ENCODE assay signal across 23 cellular contexts in the genomic region with DNA sequence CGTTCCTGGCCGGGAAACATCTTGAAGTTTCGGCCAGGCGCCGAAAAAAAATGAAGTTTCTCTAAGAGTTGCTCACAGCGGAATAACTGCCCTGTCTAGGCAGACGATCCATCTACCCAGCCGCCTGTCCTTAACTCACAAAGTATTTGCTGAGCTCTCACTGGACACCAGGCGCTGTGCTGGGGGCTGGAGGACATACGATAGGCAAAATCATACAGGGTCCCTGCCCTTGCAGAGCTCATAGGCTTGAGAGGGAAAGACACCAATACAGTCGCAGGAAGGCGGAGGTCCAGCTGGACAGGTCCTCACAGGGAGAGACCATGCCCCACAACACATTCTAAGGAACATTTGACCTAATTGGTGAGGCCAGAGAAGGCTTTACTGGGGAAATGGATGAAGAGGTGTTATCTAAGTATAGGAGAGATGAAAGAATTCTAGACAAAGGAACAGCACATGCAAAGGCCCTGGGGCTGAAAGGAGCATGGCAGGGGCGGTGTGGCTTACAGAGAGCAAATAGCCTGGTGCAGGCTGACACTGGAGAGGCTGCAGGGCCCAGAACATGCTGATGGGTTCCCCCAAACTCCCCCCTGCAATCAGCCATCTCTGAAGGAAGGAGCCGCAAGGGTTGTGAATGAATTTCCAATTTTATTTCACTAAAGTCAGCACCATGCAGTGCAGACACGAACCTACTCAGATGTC. TPM values are rescaled to one million over a fixed set of nuclear protein-coding genes. Genes with fewer than 3 reads are reported as not detected.
DNase-seq lines count a peak whose midpoint lies in the region; ATAC-seq and TF ChIP-seq lines count a peak whose summit lies in the region.
"Had no signal": no experiment of that assay in that cellular context is flagged by ENCODE, and none has a peak within 500 bp of the region (broad histone marks: within the 10 kb centered on the region; RNA-seq: fewer than 3 reads in every experiment).

No MANE protein-coding gene starts in this region.

- no peaks in the 10 kb centered on the region for H3K9me3 ChIP-seq in Peyer's patch
- H3K9me3 ChIP-seq in osteoblast (ENCODE audit: low read depth, low read length): no peaks in the 10 kb centered on the region
- H3K9me3 ChIP-seq: ascending aorta, left lung, MG63, pancreas, sigmoid colon, uterus had no signal

- H3K9me3 Mint-ChIP-seq in activated CD8-positive, alpha-beta T cell treated with anti-CD3 and anti-CD28 coated beads, Interleukin-2, amount 10 ng/mL, durations not matched to agents 7 days and 5 days (ENCODE audit: insufficient read depth): no peaks in the 10 kb centered on the region
- no peaks in the 10 kb centered on the region for H3K9me3 Mint-ChIP-seq in activated CD8-positive, alpha-beta T cell treated with anti-CD3 and anti-CD28 coated beads for 36 hours
- H3K9me3 Mint-ChIP-seq: CD4-positive, alpha-beta T cell; IgD-negative memory B cell; naive B cell had no signal

- H3K4me1 ChIP-seq in Peyer's patch: peaks cover 6 to 33% (median 24%) of the 10 kb centered on the region in 4 donors
- H3K4me1 ChIP-seq in osteoblast (ENCODE audit: insufficient read depth, low read length): peaks cover 29% of the 10 kb centered on the region

- H3K4me3 ChIP-seq in Peyer's patch (no peak overlapping the region), osteoblast (ENCODE audit: insufficient read depth, low read length) (no peak overlapping the region)
- H3K4me3 ChIP-seq: ascending aorta, pancreas, sigmoid colon, uterus had no signal

- H3K27me3 Mint-ChIP-seq in activated CD8-positive, alpha-beta T cell treated with anti-CD3 and anti-CD28 coated beads, Interleukin-2, amount 10 ng/mL, durations not matched to agents 7 days and 5 days (ENCODE audit: low read depth): no peaks in the 10 kb centered on the region
- no peaks in the 10 kb centered on the region for H3K27me3 Mint-ChIP-seq in activated CD8-positive, alpha-beta T cell treated with anti-CD3 and anti-CD28 coated beads for 36 hours
- H3K27me3 Mint-ChIP-seq: activated CD4-positive, alpha-beta T cell treated with anti-CD3 and anti-CD28 coated beads for 36 hours; IgD-negative memory B cell; naive B cell had no signal

- no peaks in the 10 kb centered on the region for H3K36me3 ChIP-seq in Peyer's patch
- H3K36me3 ChIP-seq in osteoblast (ENCODE audit: insufficient read depth, low read length): peaks cover 8% of the 10 kb centered on the region
- H3K36me3 ChIP-seq: pancreas, uterus had no signal

- H3K79me2 ChIP-seq in osteoblast (ENCODE audit: insufficient read depth, low read length): peaks cover 19% of the 10 kb centered on the region

- intact Hi-C loops in activated CD8-positive, alpha-beta T cell treated with anti-CD3 and anti-CD28 coated beads for 36 hours (cut with micrococcal nuclease): loop anchor here (5.0 to 10.0 kb wide), 2 partner anchors 81 to 184 kb away; a partner anchor contains a TSS

- TF ChIP-seq CTCF in activated CD8-positive, alpha-beta T cell treated with anti-CD3 and anti-CD28 coated beads for 36 hours (IDR thresholded peaks at IDR 0.05): no peak
- TF ChIP-seq CTCF in C4-2B (conservative IDR thresholded peaks at IDR 0.05) (no peak), Peyer's patch (IDR thresholded peaks at IDR 0.05) (no peak), osteoblast (IDR thresholded peaks at IDR 0.05; ENCODE audit: extremely low read depth, low read depth, low read length) (no peak)

- no peak overlapping the region for H2AFZ ChIP-seq in osteoblast (ENCODE audit: low read length)

- H3K4me2 ChIP-seq in osteoblast (ENCODE audit: insufficient read depth, low read length): no peak overlapping the region

- H3K27ac ChIP-seq in C4-2B (peak overlapping the region; percentile 87; the same call in 1 of the 2 replicates), Peyer's patch (no peak overlapping the region), osteoblast (ENCODE audit: low read depth, low read length) (no peak overlapping the region)
- H3K27ac ChIP-seq: ascending aorta, dorsolateral prefrontal cortex, left lung, pancreas, sigmoid colon, uterus had no signal

- no peak for DNase-seq in activated CD8-positive, alpha-beta T cell treated with anti-CD3 and anti-CD28 coated beads, Interleukin-2, amount 10 ng/mL, durations not matched to agents 7 days and 5 days
- DNase-seq in activated CD8-positive, alpha-beta T cell treated with anti-CD3 and anti-CD28 coated beads for 36 hours: no peak
- DNase-seq in Peyer's patch: peak in 2 of 3 donors; percentile 25 to 42
- peak; percentile 41 for DNase-seq in osteoblast (ENCODE audit: insufficient read length, low spot score, missing footprints)
- DNase-seq in GM03348 (ENCODE audit: low spot score): no peak
- no peak for DNase-seq in pons (ENCODE audit: low spot score)
- DNase-seq: CD4-positive, alpha-beta T cell; central memory CD4-positive, alpha-beta T cell; dorsolateral prefrontal cortex; HCEC 1CT; left lung; naive B cell; NCI-H1417 treated with DMSO at 0.1 percent for 48 hours; NCI-H510A treated with DMSO at 0.1 percent for 48 hours; sigmoid colon; uterus had no signal

- peaks cover 60% of the 10 kb centered on the region for H3K4me1 Mint-ChIP-seq in activated CD8-positive, alpha-beta T cell treated with anti-CD3 and anti-CD28 coated beads, Interleukin-2, amount 10 ng/mL, durations not matched to agents 7 days and 5 days (ENCODE audit: low read depth)
- peaks cover 30% of the 10 kb centered on the region for H3K4me1 Mint-ChIP-seq in activated CD8-positive, alpha-beta T cell treated with anti-CD3 and anti-CD28 coated beads for 36 hours (ENCODE audit: low read depth)

- H3K36me3 Mint-ChIP-seq in activated CD8-positive, alpha-beta T cell treated with anti-CD3 and anti-CD28 coated beads, Interleukin-2, amount 10 ng/mL, durations not matched to agents 7 days and 5 days (ENCODE audit: low read depth): peaks cover 32% of the 10 kb centered on the region
- peaks cover 6% of the 10 kb centered on the region for H3K36me3 Mint-ChIP-seq in activated CD8-positive, alpha-beta T cell treated with anti-CD3 and anti-CD28 coated beads for 36 hours (ENCODE audit: low read depth)
- H3K36me3 Mint-ChIP-seq: naive B cell had no signal

- peaks cover 31% of the 10 kb centered on the region for H4K20me1 ChIP-seq in osteoblast (ENCODE audit: insufficient read depth, low read length)

- no peaks in the 10 kb centered on the region for H3K27me3 ChIP-seq in Peyer's patch
- no peaks in the 10 kb centered on the region for H3K27me3 ChIP-seq in osteoblast (ENCODE audit: insufficient read depth, low read length)
- H3K27me3 ChIP-seq: ascending aorta, dorsolateral prefrontal cortex, left lung, MG63, pancreas, sigmoid colon, uterus had no signal

- CTCF ChIA-PET in activated CD8-positive, alpha-beta T cell treated with anti-CD3 and anti-CD28 coated beads, Interleukin-2, amount 10 ng/mL, durations not matched to agents 7 days and 5 days (lab: Charles Lee): interaction anchor here (0.9 to 3.0 kb wide), 17 partner anchors 10 to 200 kb away, joined by 3 to 21 read pairs (median 6); a partner anchor contains a TSS
- CTCF ChIA-PET in activated CD8-positive, alpha-beta T cell treated with anti-CD3 and anti-CD28 coated beads for 36 hours (lab: Charles Lee): interaction anchor here (1.0 to 6.2 kb wide), 8 partner anchors 11 to 142 kb away, joined by 3 to 58 read pairs (median 6); a partner anchor contains a TSS

- H3K4me3 Mint-ChIP-seq in activated CD8-positive, alpha-beta T cell treated with anti-CD3 and anti-CD28 coated beads, Interleukin-2, amount 10 ng/mL, durations not matched to agents 7 days and 5 days: peak overlapping the region; percentile 95
- no peak overlapping the region for H3K4me3 Mint-ChIP-seq in activated CD8-positive, alpha-beta T cell treated with anti-CD3 and anti-CD28 coated beads for 36 hours

- peak overlapping the region; percentile 25 for H3K27ac Mint-ChIP-seq in activated CD8-positive, alpha-beta T cell treated with anti-CD3 and anti-CD28 coated beads, Interleukin-2, amount 10 ng/mL, durations not matched to agents 7 days and 5 days
- no peak overlapping the region for H3K27ac Mint-ChIP-seq in activated CD8-positive, alpha-beta T cell treated with anti-CD3 and anti-CD28 coated beads for 36 hours
- H3K27ac Mint-ChIP-seq: CD4-positive, alpha-beta T cell had no signal

- no peak for TF ChIP-seq POLR2A in Peyer's patch (IDR thresholded peaks at IDR 0.05)

- no peak for ATAC-seq in activated CD8-positive, alpha-beta T cell treated with anti-CD3 and anti-CD28 coated beads, Interleukin-2, amount 10 ng/mL, durations not matched to agents 7 days and 5 days
- no peak for ATAC-seq in activated CD8-positive, alpha-beta T cell treated with anti-CD3 and anti-CD28 coated beads for 36 hours
- no peak for ATAC-seq in GM21786 (IDR thresholded peaks at IDR 0.05; ENCODE audit: unreplicated experiment)
- ATAC-seq: pancreas had no signal

- POLR2A ChIA-PET in activated CD8-positive, alpha-beta T cell treated with anti-CD3 and anti-CD28 coated beads, Interleukin-2, amount 10 ng/mL, durations not matched to agents 7 days and 5 days (lab: Charles Lee): interaction anchor here (0.7 to 2.3 kb wide), 10 partner anchors 11 to 164 kb away, joined by 3 to 13 read pairs (median 6); a partner anchor contains a TSS
- POLR2A ChIA-PET in activated CD8-positive, alpha-beta T cell treated with anti-CD3 and anti-CD28 coated beads for 36 hours (lab: Charles Lee): interaction anchor here (0.5 to 2.2 kb wide), 6 partner anchors 12 to 91 kb away, joined by 3 to 15 read pairs (median 4); a partner anchor contains a TSS

RNA-seq across cellular contexts. Expression of a gene that starts 2.0 kb away (rescaled TPM):
- total RNA-seq in activated CD8-positive, alpha-beta T cell treated with anti-CD3 and anti-CD28 coated beads, Interleukin-2, amount 10 ng/mL, durations not matched to agents 7 days and 5 days: 10 to 100 TPM; 93.2 to 96.9 TPM
- total RNA-seq in activated CD8-positive, alpha-beta T cell treated with anti-CD3 and anti-CD28 coated beads for 36 hours: 10 to 100 TPM; 19.3 to 25.1 TPM
- total RNA-seq in Peyer's patch: 10 to 100 TPM in 3 of 4 donors, 1 to 10 TPM in 1; 6.8 to 25.8 (median 18.5) TPM
- 2.7 and 3.3 TPM in 2 replicates for total RNA-seq in osteoblast

RNA-seq across cellular contexts. Expression of a gene that starts 10.1 kb away (rescaled TPM):
- 100 to 1,000 TPM; 152 to 154 TPM for total RNA-seq in activated CD8-positive, alpha-beta T cell treated with anti-CD3 and anti-CD28 coated beads, Interleukin-2, amount 10 ng/mL, durations not matched to agents 7 days and 5 days
- 100 to 1,000 TPM; 222 to 233 TPM for total RNA-seq in activated CD8-positive, alpha-beta T cell treated with anti-CD3 and anti-CD28 coated beads for 36 hours
- total RNA-seq in Peyer's patch (100 to 1,000 TPM in 3 of 4 donors, 10 to 100 TPM in 1; 55.3 to 215 (median 132) TPM), osteoblast (69.5 and 82.2 TPM in 2 replicates)

RNA-seq across cellular contexts. Expression of a gene that starts 10.2 kb away (rescaled TPM):
- total RNA-seq in activated CD8-positive, alpha-beta T cell treated with anti-CD3 and anti-CD28 coated beads, Interleukin-2, amount 10 ng/mL, durations not matched to agents 7 days and 5 days: 10 to 100 TPM; 44.1 to 48.8 TPM
- total RNA-seq in activated CD8-positive, alpha-beta T cell treated with anti-CD3 and anti-CD28 coated beads for 36 hours: 10 to 100 TPM; 26.6 TPM
- total RNA-seq in Peyer's patch (10 to 100 TPM; 37.0 to 58.6 (median 46.3) TPM), osteoblast (21.5 and 22.8 TPM in 2 replicates)

RNA-seq across cellular contexts. Expression of a gene that starts 37.8 kb away (rescaled TPM):
- 100 to 1,000 TPM; 119 to 127 TPM for total RNA-seq in activated CD8-positive, alpha-beta T cell treated with anti-CD3 and anti-CD28 coated beads, Interleukin-2, amount 10 ng/mL, durations not matched to agents 7 days and 5 days
- 10 to 100 TPM; 79.9 to 87.5 TPM for total RNA-seq in activated CD8-positive, alpha-beta T cell treated with anti-CD3 and anti-CD28 coated beads for 36 hours
- 100 to 1,000 TPM; 193 to 321 (median 268) TPM for total RNA-seq in Peyer's patch
- total RNA-seq in osteoblast: 295 and 356 TPM in 2 replicates

RNA-seq across cellular contexts. Expression of a gene that starts 44.0 kb away (rescaled TPM):
- total RNA-seq in activated CD8-positive, alpha-beta T cell treated with anti-CD3 and anti-CD28 coated beads, Interleukin-2, amount 10 ng/mL, durations not matched to agents 7 days and 5 days: 100 to 1,000 TPM; 112 to 117 TPM
- 10 to 100 TPM; 50.4 to 52.5 TPM for total RNA-seq in activated CD8-positive, alpha-beta T cell treated with anti-CD3 and anti-CD28 coated beads for 36 hours
- total RNA-seq in Peyer's patch (10 to 100 TPM; 19.4 to 41.0 (median 23.3) TPM), osteoblast (7.4 and 9.4 TPM in 2 replicates)

Comparison
In these comparisons a context has a peak if more than half of its experiments do, and no peak if none do; other contexts are left out.
1. DNase-seq: peak in Peyer's patch (2 of 3) and osteoblast (single experiment); none in activated CD8-positive, alpha-beta T cell treated with anti-CD3 and anti-CD28 coated beads, Interleukin-2, amount 10 ng/mL, durations not matched to agents 7 days and 5 days (single experiment), activated CD8-positive, alpha-beta T cell treated with anti-CD3 and anti-CD28 coated beads for 36 hours (single experiment), GM03348 (single experiment) and pons (single experiment).